ENCODE assay signal across 1 cellular context in genomic region chr17:72474740-72475477, GRCh38.
TF ChIP-seq lines count a peak whose summit lies in the region.

No MANE protein-coding gene starts in this region.

TF ChIP-seq in GM23338, 12 proteins besides CTCF, POLR2A, EP300 and RAD21 (continued from another document):
- TF ChIP-seq REST (IDR thresholded peaks at IDR 0.05; ENCODE audit: unreplicated experiment) (no peak), POLR2AphosphoS5 (IDR thresholded peaks at IDR 0.05; ENCODE audit: low read depth) (no peak), EZH2phosphoT487 (IDR thresholded peaks at IDR 0.05; ENCODE audit: unreplicated experiment) (no peak), EZH2 (IDR thresholded peaks at IDR 0.05; ENCODE audit: low read depth, unreplicated experiment) (no peak), ETS1 (IDR thresholded peaks at IDR 0.05) (no peak), ZNF462 (CRISPR knock-in tag; IDR thresholded peaks at IDR 0.05) (no peak), JUNB (IDR thresholded peaks at IDR 0.05; ENCODE audit: unreplicated experiment) (no peak), STAT1 (IDR thresholded peaks at IDR 0.05; ENCODE audit: unreplicated experiment) (no peak), NANOG (IDR thresholded peaks at IDR 0.05; ENCODE audit: borderline replicate concordance) (no peak)
